In the genomic region with DNA sequence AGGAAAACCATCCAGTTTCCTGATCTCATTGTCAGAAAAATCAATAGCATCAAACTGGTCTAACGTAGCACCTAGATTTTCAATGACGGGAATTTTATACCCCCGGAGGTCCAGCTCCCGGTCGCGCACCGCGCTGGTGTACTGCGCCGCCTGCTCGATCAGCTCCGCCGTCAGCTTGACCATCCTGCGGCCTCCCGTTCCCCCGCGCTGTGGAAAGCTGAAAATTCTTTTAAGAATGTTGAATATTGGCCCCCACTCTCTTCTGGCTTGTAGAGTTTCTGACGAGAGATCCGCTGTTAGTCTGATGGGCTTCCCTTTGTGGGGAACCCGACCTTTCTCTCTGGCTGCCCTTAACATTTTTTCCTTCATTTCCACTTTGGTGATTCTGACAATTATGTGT, we compare ENCODE assay signal across 13 cellular contexts. TPM values are rescaled to one million over a fixed set of nuclear protein-coding genes. Genes with fewer than 3 reads are reported as not detected.
DNase-seq lines count a peak whose midpoint lies in the region; ATAC-seq and TF ChIP-seq lines count a peak whose summit lies in the region.
"Not testable (repeated sequence)": the region's sequence is repeated elsewhere in the genome, so short reads cannot be mapped to it uniquely, and the experiment has no call there.
"Had no signal": no experiment of that assay in that cellular context is flagged by ENCODE, and none has a peak within 500 bp of the region (broad histone marks: within the 10 kb centered on the region; RNA-seq: fewer than 3 reads in every experiment).

No MANE protein-coding gene starts in this region.

- CTCF ChIA-PET in T-cell (lab: Charles Lee); activated CD4-positive, alpha-beta memory T cell treated with anti-CD3 and anti-CD28 coated beads for 36 hours (lab: Charles Lee): not testable (repeated sequence)

- POLR2A ChIA-PET in T-cell (lab: Charles Lee); activated CD4-positive, alpha-beta memory T cell treated with anti-CD3 and anti-CD28 coated beads for 36 hours (lab: Charles Lee): not testable (repeated sequence)

- H3K4me3 Mint-ChIP-seq in CD14-positive monocyte (peak overlapping the region; percentile 49 to 83), T-cell (peak overlapping the region in 2 of 3 donors; percentile 17 to 41), neural crest cell (peak overlapping the region; percentile 44)
- peak overlapping the region; percentile 26 for H3K4me3 Mint-ChIP-seq in activated CD4-positive, alpha-beta memory T cell treated with anti-CD3 and anti-CD28 coated beads for 36 hours
- peak overlapping the region; percentile 42 for H3K4me3 Mint-ChIP-seq in activated T-helper 2 cell treated with anti-CD3 and anti-CD28 coated beads, Interferon-gamma antibody, Interleukin-2, Interleukin-4, amounts not matched to agents 10 μg/mL and 5 μg/mL and 100 μg/mL, durations not matched to agents 14 hours and 24 hours and 36 hours (ENCODE audit: low read depth)
- not testable (repeated sequence) for H3K4me3 Mint-ChIP-seq in central memory CD8-positive, alpha-beta T cell

- intact Hi-C loops in CD14-positive monocyte (cut with micrococcal nuclease); activated CD4-positive, alpha-beta memory T cell treated with anti-CD3 and anti-CD28 coated beads for 36 hours (cut with micrococcal nuclease); activated T-helper 2 cell treated with anti-CD3 and anti-CD28 coated beads, Interferon-gamma antibody, Interleukin-2, Interleukin-4, amounts not matched to agents 10 μg/mL and 5 μg/mL and 100 μg/mL, durations not matched to agents 14 hours and 24 hours and 36 hours (cut with micrococcal nuclease): not testable (repeated sequence)

- ATAC-seq in T-cell (replicated peaks in 1 of 4); central memory CD8-positive, alpha-beta T cell (replicated peaks; ENCODE audit: extremely low read depth, poor library complexity, severe bottlenecking): not testable (repeated sequence)

- H3K27ac Mint-ChIP-seq in CD14-positive monocyte (peak overlapping the region in 1 of 7 donors; percentile 54), T-cell (peak overlapping the region in 1 of 2 donors; percentile 36)
- H3K27ac Mint-ChIP-seq in activated CD4-positive, alpha-beta memory T cell treated with anti-CD3 and anti-CD28 coated beads for 36 hours; activated T-helper 2 cell treated with anti-CD3 and anti-CD28 coated beads, Interferon-gamma antibody, Interleukin-2, Interleukin-4, amounts not matched to agents 10 μg/mL and 5 μg/mL and 100 μg/mL, durations not matched to agents 14 hours and 24 hours and 36 hours; neural crest cell (ENCODE audit: unreplicated experiment): not testable (repeated sequence)
- peak overlapping the region; percentile 16 for H3K27ac Mint-ChIP-seq in central memory CD8-positive, alpha-beta T cell (ENCODE audit: low read depth)

- H3K4me1 Mint-ChIP-seq in CD14-positive monocyte (peaks cover 15% of the 10 kb centered on the region), T-cell (peaks cover 14 to 30% (median 17%) of the 10 kb centered on the region in 3 donors)
- peaks cover 13% of the 10 kb centered on the region for H3K4me1 Mint-ChIP-seq in activated CD4-positive, alpha-beta memory T cell treated with anti-CD3 and anti-CD28 coated beads for 36 hours (ENCODE audit: low read depth)
- H3K4me1 Mint-ChIP-seq in activated T-helper 2 cell treated with anti-CD3 and anti-CD28 coated beads, Interferon-gamma antibody, Interleukin-2, Interleukin-4, amounts not matched to agents 10 μg/mL and 5 μg/mL and 100 μg/mL, durations not matched to agents 14 hours and 24 hours and 36 hours (ENCODE audit: low read depth) = peaks cover 15% of the 10 kb centered on the region
- H3K4me1 Mint-ChIP-seq in central memory CD8-positive, alpha-beta T cell; neural crest cell: not testable (repeated sequence)

- H3K36me3 Mint-ChIP-seq in CD14-positive monocyte; T-cell; activated CD4-positive, alpha-beta memory T cell treated with anti-CD3 and anti-CD28 coated beads for 36 hours; activated T-helper 2 cell treated with anti-CD3 and anti-CD28 coated beads, Interferon-gamma antibody, Interleukin-2, Interleukin-4, amounts not matched to agents 10 μg/mL and 5 μg/mL and 100 μg/mL, durations not matched to agents 14 hours and 24 hours and 36 hours (ENCODE audit: low read depth); central memory CD8-positive, alpha-beta T cell (ENCODE audit: insufficient read depth); neural crest cell (ENCODE audit: low read depth): not testable (repeated sequence)

- peaks cover 8 to 13% (median 11%) of the 10 kb centered on the region in 3 donors for H3K27me3 Mint-ChIP-seq in CD14-positive monocyte (ENCODE audit: low read depth in 3 of 3)
- not testable (repeated sequence) for H3K27me3 Mint-ChIP-seq in T-cell; activated CD4-positive, alpha-beta memory T cell treated with anti-CD3 and anti-CD28 coated beads for 36 hours; central memory CD8-positive, alpha-beta T cell; neural crest cell (ENCODE audit: low read depth)
- H3K27me3 Mint-ChIP-seq in activated T-helper 2 cell treated with anti-CD3 and anti-CD28 coated beads, Interferon-gamma antibody, Interleukin-2, Interleukin-4, amounts not matched to agents 10 μg/mL and 5 μg/mL and 100 μg/mL, durations not matched to agents 14 hours and 24 hours and 36 hours (ENCODE audit: low read depth) = peaks cover 25% of the 10 kb centered on the region

- peaks cover 2 to 13% (median 4%) of the 10 kb centered on the region in 7 donors for H3K9me3 Mint-ChIP-seq in CD14-positive monocyte
- H3K9me3 Mint-ChIP-seq in T-cell; activated CD4-positive, alpha-beta memory T cell treated with anti-CD3 and anti-CD28 coated beads for 36 hours; activated T-helper 2 cell treated with anti-CD3 and anti-CD28 coated beads, Interferon-gamma antibody, Interleukin-2, Interleukin-4, amounts not matched to agents 10 μg/mL and 5 μg/mL and 100 μg/mL, durations not matched to agents 14 hours and 24 hours and 36 hours; central memory CD8-positive, alpha-beta T cell; neural crest cell: not testable (repeated sequence)

- not testable (repeated sequence) for DNase-seq in CD14-positive monocyte (ENCODE audit: low spot score); T-cell; activated CD4-positive, alpha-beta memory T cell treated with anti-CD3 and anti-CD28 coated beads for 36 hours; activated T-helper 2 cell treated with anti-CD3 and anti-CD28 coated beads, Interferon-gamma antibody, Interleukin-2, Interleukin-4, amounts not matched to agents 10 μg/mL and 5 μg/mL and 100 μg/mL, durations not matched to agents 14 hours and 24 hours and 36 hours (ENCODE audit: low spot score); central memory CD8-positive, alpha-beta T cell (ENCODE audit: low spot score in 2 of 2); neural crest cell (ENCODE audit: low read depth, low spot score)
- DNase-seq in mesenteric fat pad (ENCODE audit: low spot score) = peak; percentile 59

- TF ChIP-seq CTCF in CD14-positive monocyte (IDR thresholded peaks at IDR 0.05); neural crest cell (conservative IDR thresholded peaks at IDR 0.05): not testable (repeated sequence)

RNA-seq across cellular contexts. Expression of a gene that starts 17.2 kb away (rescaled TPM):
- not detected for polyA plus RNA-seq in CD14-positive monocyte
- total RNA-seq in T-cell = not detected
- not detected for total RNA-seq in activated CD4-positive, alpha-beta memory T cell treated with anti-CD3 and anti-CD28 coated beads for 36 hours
- total RNA-seq in activated T-helper 2 cell treated with anti-CD3 and anti-CD28 coated beads, Interferon-gamma antibody, Interleukin-2, Interleukin-4, amounts not matched to agents 10 μg/mL and 5 μg/mL and 100 μg/mL, durations not matched to agents 14 hours and 24 hours and 36 hours = not detected in 2 replicates
- 4.5 TPM for total RNA-seq in mesenteric fat pad
- total RNA-seq in neural crest cell = 0.34 TPM in 1 of 2 replicates, not detected in the other
- total RNA-seq: A673; CD4-positive, CD25-positive, alpha-beta regulatory T cell; Daoy; GM23248; HT-29 had no signal
- polyA plus RNA-seq: AG04450; CD4-positive, CD25-positive, alpha-beta regulatory T cell; GM23248 had no signal

RNA-seq across cellular contexts. Expression of a gene that starts 28.2 kb away (rescaled TPM):
- 10 to 100 TPM in 1 of 2 donors, 1 to 10 TPM in 1; 8.8 to 11.7 TPM for polyA plus RNA-seq in CD14-positive monocyte
- total RNA-seq in T-cell (10 to 100 TPM; 60.3 to 70.9 (median 64.4) TPM), mesenteric fat pad (21.9 TPM), neural crest cell (45.3 and 52.9 TPM in 2 replicates)
- 10 to 100 TPM; 20.0 to 21.8 TPM for total RNA-seq in activated CD4-positive, alpha-beta memory T cell treated with anti-CD3 and anti-CD28 coated beads for 36 hours
- total RNA-seq in activated T-helper 2 cell treated with anti-CD3 and anti-CD28 coated beads, Interferon-gamma antibody, Interleukin-2, Interleukin-4, amounts not matched to agents 10 μg/mL and 5 μg/mL and 100 μg/mL, durations not matched to agents 14 hours and 24 hours and 36 hours = 34.9 and 35.7 TPM in 2 replicates
